In genomic region chr1:206470692-206471414, GRCh38 we compare ENCODE assay signal across 8 cellular contexts. TPM values are rescaled to one million over a fixed set of nuclear protein-coding genes. Genes with fewer than 3 reads are reported as not detected.
DNase-seq lines count a peak whose midpoint lies in the region; ATAC-seq and TF ChIP-seq lines count a peak whose summit lies in the region.

No MANE protein-coding gene starts in this region.

- no peak for TF ChIP-seq CTCF in lower lobe of right lung (IDR thresholded peaks at IDR 0.05)

- ATAC-seq in GM18517 (IDR thresholded peaks at IDR 0.05; ENCODE audit: unreplicated experiment) (peak; percentile 12), HG03442 (IDR thresholded peaks at IDR 0.05; ENCODE audit: unreplicated experiment) (peak; percentile 5), lower lobe of right lung (peak; percentile 59 to 70), HG03025 (IDR thresholded peaks at IDR 0.05; ENCODE audit: low FRiP score, unreplicated experiment) (no peak)
- peak; percentile 73 for ATAC-seq in central memory CD8-positive, alpha-beta T cell (replicated peaks; ENCODE audit: extremely low read depth, poor library complexity, severe bottlenecking)

- H3K4me3 Mint-ChIP-seq in central memory CD8-positive, alpha-beta T cell, result peak overlapping the region; percentile 91

- DNase-seq in ACHN, result peak; percentile 88
- DNase-seq in SW480 (ENCODE audit: low spot score), result peak; percentile 66
- peak in 1 of 2 donors; percentile 26 for DNase-seq in central memory CD8-positive, alpha-beta T cell (ENCODE audit: low spot score in 2 of 2)
- no peak for DNase-seq in lower lobe of right lung
- peak; percentile 29 for DNase-seq in stromal cell of bone marrow (ENCODE audit: low read depth)

- H3K27ac Mint-ChIP-seq in central memory CD8-positive, alpha-beta T cell (ENCODE audit: low read depth), result peak overlapping the region; percentile 82

- H3K27ac ChIP-seq in lower lobe of right lung, result peak overlapping the region; percentile 70

- peaks cover 37% of the 10 kb centered on the region for H3K36me3 Mint-ChIP-seq in central memory CD8-positive, alpha-beta T cell (ENCODE audit: insufficient read depth)

- no peaks in the 10 kb centered on the region for H3K9me3 ChIP-seq in lower lobe of right lung

- no peaks in the 10 kb centered on the region for H3K27me3 Mint-ChIP-seq in central memory CD8-positive, alpha-beta T cell

- H3K4me1 Mint-ChIP-seq in central memory CD8-positive, alpha-beta T cell, result peaks cover 75% of the 10 kb centered on the region

- H3K4me1 ChIP-seq in lower lobe of right lung, result peaks cover 56% of the 10 kb centered on the region

- no peaks in the 10 kb centered on the region for H3K9me3 Mint-ChIP-seq in central memory CD8-positive, alpha-beta T cell

- H3K36me3 ChIP-seq in lower lobe of right lung, result peaks cover 12% of the 10 kb centered on the region

- intact Hi-C loops in lower lobe of right lung (cut with DNase I), result no loop called here

- H3K27me3 ChIP-seq in lower lobe of right lung (ENCODE audit: low read depth), result no peaks in the 10 kb centered on the region

- in situ Hi-C loops in ACHN (cut with HindIII; ENCODE audit: low pct_ligation_motif_present, low pct_unique_long_range_greater_than_20kb, low sequenced_read_pairs), result no loop called here

- H3K4me3 ChIP-seq in lower lobe of right lung, result peak overlapping the region; percentile 67

RNA-seq across cellular contexts. Expression of gene IKBKE, which starts 0.6 kb away (rescaled TPM):
- 12.5 TPM for total RNA-seq in lower lobe of right lung

RNA-seq across cellular contexts. Expression of gene RASSF5, which starts 36.5 kb away (rescaled TPM):
- total RNA-seq in lower lobe of right lung, result 48.2 TPM
